11 cellular contexts compared by ENCODE assay signal in genomic region chr4:183602444-183603102, GRCh38. TPM values are rescaled to one million over a fixed set of nuclear protein-coding genes. Genes with fewer than 3 reads are reported as not detected.
A peak's percentile ranks its signal among the peaks of the same experiment; 100 is the strongest.
DNase-seq lines count a peak whose midpoint lies in the region; ATAC-seq and TF ChIP-seq lines count a peak whose summit lies in the region.
"Had no signal": no experiment of that assay in that cellular context is flagged by ENCODE, and none has a peak within 500 bp of the region (broad histone marks: within the 10 kb centered on the region; RNA-seq: fewer than 3 reads in every experiment).

No MANE protein-coding gene starts in this region.

- no peak overlapping the region for H3K4me2 ChIP-seq in GM23338

- no peaks in the 10 kb centered on the region for H3K4me1 ChIP-seq in GM23338 (ENCODE audit: insufficient read depth)
- H3K4me1 ChIP-seq: right atrium auricular region had no signal

- no peak overlapping the region for H3K27ac Mint-ChIP-seq in GM23338
- no peak overlapping the region for H3K27ac Mint-ChIP-seq in stimulated activated naive CD8-positive, alpha-beta T cell treated with anti-CD3 and anti-CD28 coated beads, Interleukin-15, amount 100 ng/mL, for 72 hours
- H3K27ac Mint-ChIP-seq: activated CD8-positive, alpha-beta T cell treated with anti-CD3 and anti-CD28 coated beads, Interleukin-2, amount 10 ng/mL, durations not matched to agents 7 days and 5 days had no signal

- no peaks in the 10 kb centered on the region for H4K20me1 ChIP-seq in GM23338 (replicated peaks; ENCODE audit: insufficient read depth)

- TF ChIP-seq CTCF in AG10803 (conservative IDR thresholded peaks at IDR 0.05; ENCODE audit: low read length) (peak; percentile 55), GM23338 (conservative IDR thresholded peaks at IDR 0.05; ENCODE audit: low read depth in 2 of 2) (peak; percentile 39 to 57), brain microvascular endothelial cell (IDR thresholded peaks at IDR 0.05; ENCODE audit: low read depth, low read length, missing control alignments) (peak; percentile 53)

- peak; percentile 23 for DNase-seq in AG10803 (ENCODE audit: low read depth)
- DNase-seq in GM23338 (ENCODE audit: low spot score), result peak; percentile 46
- no peak for DNase-seq in brain microvascular endothelial cell
- peak; percentile 24 for DNase-seq in medulla oblongata (ENCODE audit: extremely low spot score)
- no peak for DNase-seq in HPDE6-E6E7 (ENCODE audit: extremely low spot score)
- DNase-seq in stimulated activated naive CD8-positive, alpha-beta T cell treated with anti-CD3 and anti-CD28 coated beads, Interleukin-15, amount 100 ng/mL, for 72 hours, result no peak
- DNase-seq: activated CD8-positive, alpha-beta T cell treated with anti-CD3 and anti-CD28 coated beads, Interleukin-2, amount 10 ng/mL, durations not matched to agents 7 days and 5 days; NCI-H510A treated with DMSO at 0.1 percent for 48 hours had no signal

- H3K9me2 ChIP-seq in GM23338 (ENCODE audit: insufficient read depth), result no peaks in the 10 kb centered on the region

- peaks cover 2% of the 10 kb centered on the region; the same call in 2 of the 3 replicates for H3K4me1 Mint-ChIP-seq in GM23338
- H3K4me1 Mint-ChIP-seq in stimulated activated naive CD8-positive, alpha-beta T cell treated with anti-CD3 and anti-CD28 coated beads, Interleukin-15, amount 100 ng/mL, for 72 hours, result no peaks in the 10 kb centered on the region

- H3F3A ChIP-seq in GM23338 (replicated peaks; ENCODE audit: low read depth), result no peaks in the 10 kb centered on the region

- H3K4me3 Mint-ChIP-seq in GM23338, result no peak overlapping the region
- no peak overlapping the region for H3K4me3 Mint-ChIP-seq in stimulated activated naive CD8-positive, alpha-beta T cell treated with anti-CD3 and anti-CD28 coated beads, Interleukin-15, amount 100 ng/mL, for 72 hours
- H3K4me3 Mint-ChIP-seq: activated CD8-positive, alpha-beta T cell treated with anti-CD3 and anti-CD28 coated beads, Interleukin-2, amount 10 ng/mL, durations not matched to agents 7 days and 5 days had no signal

- H3K9me3 Mint-ChIP-seq in GM23338, result no peaks in the 10 kb centered on the region
- no peaks in the 10 kb centered on the region for H3K9me3 Mint-ChIP-seq in stimulated activated naive CD8-positive, alpha-beta T cell treated with anti-CD3 and anti-CD28 coated beads, Interleukin-15, amount 100 ng/mL, for 72 hours

- peak; percentile 43; the same call in 2 of the 3 replicates for ATAC-seq in GM23338
- no peak for ATAC-seq in GM18870 (IDR thresholded peaks at IDR 0.05; ENCODE audit: unreplicated experiment)
- no peak for ATAC-seq in stimulated activated naive CD8-positive, alpha-beta T cell treated with anti-CD3 and anti-CD28 coated beads, Interleukin-15, amount 100 ng/mL, for 72 hours
- ATAC-seq in HG02763 (IDR thresholded peaks at IDR 0.05; ENCODE audit: unreplicated experiment), result no peak
- ATAC-seq: activated CD8-positive, alpha-beta T cell treated with anti-CD3 and anti-CD28 coated beads, Interleukin-2, amount 10 ng/mL, durations not matched to agents 7 days and 5 days had no signal

- H3K36me3 Mint-ChIP-seq in GM23338 (ENCODE audit: low read depth), result no peaks in the 10 kb centered on the region

- no peak overlapping the region for H3K4me3 ChIP-seq in AG10803 (ENCODE audit: low read length)
- no peak overlapping the region for H3K4me3 ChIP-seq in GM23338
- H3K4me3 ChIP-seq in brain microvascular endothelial cell (ENCODE audit: low read depth, low read length), result no peak overlapping the region
- H3K4me3 ChIP-seq: right atrium auricular region had no signal

- no peaks in the 10 kb centered on the region for H3K27me3 Mint-ChIP-seq in GM23338 (ENCODE audit: insufficient read depth, low read depth, poor library complexity)
- H3K27me3 Mint-ChIP-seq in stimulated activated naive CD8-positive, alpha-beta T cell treated with anti-CD3 and anti-CD28 coated beads, Interleukin-15, amount 100 ng/mL, for 72 hours, result peaks cover 5% of the 10 kb centered on the region

- H2AFZ ChIP-seq in GM23338, result peak overlapping the region; percentile 54; the same call in 1 of the 2 replicates

- H3K79me2 ChIP-seq in GM23338 (replicated peaks; ENCODE audit: insufficient read depth), result no peaks in the 10 kb centered on the region

- H3K36me3 ChIP-seq in GM23338 (ENCODE audit: insufficient read depth), result no peaks in the 10 kb centered on the region
- H3K36me3 ChIP-seq in brain microvascular endothelial cell (replicated peaks), result no peaks in the 10 kb centered on the region
- H3K36me3 ChIP-seq: right atrium auricular region had no signal

- H3K27ac ChIP-seq in GM23338 (ENCODE audit: low read depth) (no peak overlapping the region), brain microvascular endothelial cell (no peak overlapping the region)
- H3K27ac ChIP-seq: right atrium auricular region had no signal

- in situ Hi-C loops in brain microvascular endothelial cell (cut with HindIII; ENCODE audit: low pct_ligation_motif_present, low sequenced_read_pairs), result no loop called here

- H3K27me3 ChIP-seq in GM23338 (ENCODE audit: insufficient read depth) (no peaks in the 10 kb centered on the region), brain microvascular endothelial cell (replicated peaks) (no peaks in the 10 kb centered on the region)
- H3K27me3 ChIP-seq: right atrium auricular region had no signal

TF ChIP-seq in GM23338, 12 proteins besides CTCF, POLR2A, EP300 and RAD21 (continues in another document):
- TF ChIP-seq EZH2phosphoT487 (IDR thresholded peaks at IDR 0.05; ENCODE audit: unreplicated experiment), result no peak
- no peak for TF ChIP-seq ETS1 (IDR thresholded peaks at IDR 0.05)
- TF ChIP-seq NANOG (IDR thresholded peaks at IDR 0.05; ENCODE audit: borderline replicate concordance), result no peak
- TF ChIP-seq CREB1 (CRISPR knock-in tag; IDR thresholded peaks at IDR 0.05; ENCODE audit: low read depth), result no peak
- TF ChIP-seq JUNB (IDR thresholded peaks at IDR 0.05; ENCODE audit: unreplicated experiment), result no peak
- TF ChIP-seq POLR2AphosphoS5 (IDR thresholded peaks at IDR 0.05; ENCODE audit: low read depth), result no peak
- no peak for TF ChIP-seq ZNF331 (CRISPR knock-in tag; IDR thresholded peaks at IDR 0.05; ENCODE audit: low read depth)
- no peak for TF ChIP-seq REST (IDR thresholded peaks at IDR 0.05; ENCODE audit: unreplicated experiment)
- no peak for TF ChIP-seq EZH2 (IDR thresholded peaks at IDR 0.05; ENCODE audit: low read depth, unreplicated experiment)

RNA-seq across cellular contexts. Expression of gene RWDD4, which starts 56.4 kb away (rescaled TPM):
- 20.9 and 22.4 TPM in 2 replicates for total RNA-seq in GM23338 (2014; rRNA removed; shearing (Covaris generic))
- polyA plus RNA-seq in GM23338 (2016; fragmentation: Nextera tagmentation; extraction: Ambion mirVana), result 28.9 and 29.8 TPM in 2 replicates

RNA-seq across cellular contexts. Expression of gene TRAPPC11, which starts 56.5 kb away (rescaled TPM):
- total RNA-seq in GM23338 (2014; rRNA removed; shearing (Covaris generic)), result 31.4 and 42.7 TPM in 2 replicates
- polyA plus RNA-seq in GM23338 (2016; fragmentation: Nextera tagmentation; extraction: Ambion mirVana), result 14.6 and 15.0 TPM in 2 replicates

Comparison
In these comparisons a context has a peak if more than half of its experiments do, and no peak if none do; other contexts are left out.
1. DNase-seq: peak in AG10803 (single experiment), GM23338 (single experiment) and medulla oblongata (single experiment); none in brain microvascular endothelial cell (single experiment), HPDE6-E6E7 (single experiment) and stimulated activated naive CD8-positive, alpha-beta T cell treated with anti-CD3 and anti-CD28 coated beads, Interleukin-15, amount 100 ng/mL, for 72 hours (0 of 2).
2. Peak in every context shown above with its lines, with median percentiles within 50 percentile points of each other: CTCF ChIP-seq.